ENCODE assay signal across 8 cellular contexts in the genomic region with DNA sequence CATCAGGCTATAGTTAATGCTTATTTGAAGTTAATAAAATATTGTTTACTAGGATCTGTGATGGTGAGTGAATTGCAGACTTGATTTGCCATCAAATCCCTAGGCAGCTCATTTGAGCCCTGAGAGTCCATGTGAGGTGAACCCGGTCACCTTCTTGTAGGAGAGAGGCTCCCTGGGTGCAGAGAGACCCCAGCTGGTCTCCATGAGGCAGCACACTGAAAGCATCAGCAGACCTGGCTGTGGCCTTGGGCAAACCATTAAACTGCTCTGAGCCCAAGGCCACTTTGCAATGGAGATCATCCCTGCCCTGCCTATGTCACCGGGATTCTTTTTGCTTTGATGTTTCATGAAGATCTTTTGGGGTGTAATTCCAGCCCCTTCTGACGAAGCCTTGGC.
DNase-seq lines count a peak whose midpoint lies in the region; ATAC-seq and TF ChIP-seq lines count a peak whose summit lies in the region.

No MANE protein-coding gene starts in this region.

- H3K4me3 ChIP-seq in DND-41 (ENCODE audit: low read depth in 1 of 2, low read length in 2 of 2) (no peak overlapping the region), mucosa of rectum (ENCODE audit: low read length in 2 of 2) (no peak overlapping the region)

- H3K79me2 ChIP-seq in DND-41 (ENCODE audit: insufficient read depth, low read length), result no peaks in the 10 kb centered on the region

- H3K4me1 ChIP-seq in DND-41 (ENCODE audit: insufficient read depth, low read length), result peaks cover 33% of the 10 kb centered on the region
- peaks cover 4 to 11% of the 10 kb centered on the region in 2 donors for H3K4me1 ChIP-seq in mucosa of rectum (ENCODE audit: control insufficient read depth in 2 of 2, insufficient read depth in 2 of 2, low read length in 2 of 2)

- H2AFZ ChIP-seq in DND-41 (ENCODE audit: low read depth, low read length), result no peak overlapping the region

- ATAC-seq in DND-41 (ENCODE audit: insufficient read depth, low read depth), result no peak
- peak; percentile 18 for ATAC-seq in HG03066 (IDR thresholded peaks at IDR 0.05; ENCODE audit: low read depth, unreplicated experiment)
- no peak for ATAC-seq in GM18520 (IDR thresholded peaks at IDR 0.05; ENCODE audit: unreplicated experiment)

- no peak overlapping the region for H3K9ac ChIP-seq in DND-41 (ENCODE audit: low read depth, low read length)
- H3K9ac ChIP-seq in mucosa of rectum (ENCODE audit: low read depth in 1 of 2, low read length in 2 of 2), result peak overlapping the region in 1 of 2 donors; percentile 9

- H3K9me3 ChIP-seq in DND-41 (ENCODE audit: insufficient read depth, low read length, severe bottlenecking), result no peaks in the 10 kb centered on the region
- no peaks in the 10 kb centered on the region for H3K9me3 ChIP-seq in mucosa of rectum (ENCODE audit: control insufficient read depth in 2 of 2, low read length in 2 of 2)

- no peak overlapping the region for H3K4me2 ChIP-seq in DND-41 (ENCODE audit: insufficient read depth, low read length)

- H4K20me1 ChIP-seq in DND-41 (ENCODE audit: insufficient read depth, low read length), result no peaks in the 10 kb centered on the region

- H3K27ac ChIP-seq in DND-41 (ENCODE audit: low read length) (peak overlapping the region; percentile 74), mucosa of rectum (ENCODE audit: low read depth in 2 of 2, low read length in 2 of 2) (peak overlapping the region; percentile 52 to 66)

- H3K27me3 ChIP-seq in DND-41 (ENCODE audit: insufficient read depth, low read length, poor library complexity), result no peaks in the 10 kb centered on the region
- H3K27me3 ChIP-seq in mucosa of rectum (ENCODE audit: control insufficient read depth in 2 of 2, insufficient read depth in 2 of 2, low read length in 2 of 2), result no peaks in the 10 kb centered on the region

- peak; percentile 16 for DNase-seq in DND-41
- peak; percentile 43 for DNase-seq in amniotic epithelial cell (ENCODE audit: low read depth)
- no peak for DNase-seq in DMS79 treated with DMSO at 0.1 percent for 48 hours (lab: John Stamatoyannopoulos, UW)
- DNase-seq in posterior vena cava (ENCODE audit: low spot score), result no peak
- no peak for DNase-seq in NCI-H2081 (lab: John Stamatoyannopoulos, UW)

- intact Hi-C loops in posterior vena cava (cut with DNase I), result loop anchor here (5.0 to 10.0 kb wide), 3 partner anchors 49 to 188 kb away; no protein-coding TSS in a partner anchor

- H3K36me3 ChIP-seq in DND-41 (ENCODE audit: insufficient read depth, low read length) (no peaks in the 10 kb centered on the region), mucosa of rectum (ENCODE audit: control insufficient read depth in 2 of 2, insufficient read depth in 2 of 2, low read length in 2 of 2) (peaks cover 43 to 44% of the 10 kb centered on the region in 2 donors)

- TF ChIP-seq CTCF in DND-41 (IDR thresholded peaks at IDR 0.05; ENCODE audit: borderline replicate concordance, extremely low read depth, low read length, poor library complexity, severe bottlenecking), result peak; percentile 35

Comparison
In these comparisons a context has a peak if more than half of its experiments do, and no peak if none do; other contexts are left out.
1. DNase-seq: peak in DND-41 (single experiment) and amniotic epithelial cell (single experiment); none in DMS79 treated with DMSO at 0.1 percent for 48 hours (single experiment), posterior vena cava (single experiment) and NCI-H2081 (0 of 2).